In the genomic region with DNA sequence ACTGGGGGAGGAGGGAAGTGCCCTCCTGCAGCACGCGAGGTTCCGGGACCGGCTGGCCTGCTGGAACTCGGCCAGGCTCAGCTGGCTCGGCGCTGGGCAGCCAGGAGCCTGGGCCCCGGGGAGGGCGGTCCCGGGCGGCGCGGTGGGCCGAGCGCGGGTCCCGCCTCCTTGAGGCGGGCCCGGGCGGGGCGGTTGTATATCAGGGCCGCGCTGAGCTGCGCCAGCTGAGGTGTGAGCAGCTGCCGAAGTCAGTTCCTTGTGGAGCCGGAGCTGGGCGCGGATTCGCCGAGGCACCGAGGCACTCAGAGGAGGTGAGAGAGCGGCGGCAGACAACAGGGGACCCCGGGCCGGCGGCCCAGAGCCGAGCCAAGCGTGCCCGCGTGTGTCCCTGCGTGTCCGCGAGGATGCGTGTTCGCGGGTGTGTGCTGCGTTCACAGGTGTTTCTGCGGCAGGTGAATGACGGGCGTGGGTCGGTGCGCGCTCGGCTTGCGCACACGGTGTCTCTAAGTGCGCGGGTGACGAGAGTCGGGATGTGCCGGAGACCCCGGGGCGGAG, we compare ENCODE assay signal across 8 cellular contexts. TPM values are rescaled to one million over a fixed set of nuclear protein-coding genes. Genes with fewer than 3 reads are reported as not detected.
A peak's percentile ranks its signal among the peaks of the same experiment; 100 is the strongest.
DNase-seq lines count a peak whose midpoint lies in the region; ATAC-seq, FAIRE-seq and TF ChIP-seq lines count a peak whose summit lies in the region.

A gene (plus strand): TSS at position 227 of the 555 bp plus-strand sequence. CDS start 5,388 bp downstream, outside the sequence.

- peaks cover 50% of the 10 kb centered on the region for H3K4me1 ChIP-seq in A549

- peaks cover 45% of the 10 kb centered on the region for H3K4me1 Mint-ChIP-seq in activated CD4-positive, alpha-beta T cell treated with anti-CD3 and anti-CD28 coated beads for 36 hours

- H3K9me3 Mint-ChIP-seq in activated CD4-positive, alpha-beta T cell treated with anti-CD3 and anti-CD28 coated beads for 36 hours (ENCODE audit: low read depth): no peaks in the 10 kb centered on the region

- 0 out of 5 replicates have a peak, but pooled peaks of 1 of the 2 experiments have one; percentile 17 for TF ChIP-seq RAD21 in A549 (conservative IDR thresholded peaks at IDR 0.05 in 1 of 2, IDR thresholded peaks at IDR 0.05 in 1 of 2)

- FAIRE-seq in A549 (lab: Jason Lieb, UNC): no peak

- peak within 1 kb of the TSS; percentile 86 to 94 for H3K27ac ChIP-seq in A549
- peak within 1 kb of the TSS; percentile 95 for H3K27ac ChIP-seq in cingulate gyrus (ENCODE audit: low read depth, low read length)
- H3K27ac ChIP-seq in layer of hippocampus (ENCODE audit: low read depth, low read length): peak within 1 kb of the TSS; percentile 94

- POLR2A ChIA-PET in A549 (lab: Yijun Ruan, JAX): interaction anchor here (0.6 to 2.9 kb wide), 16 partner anchors 9 to 255 kb away, joined by 3 to 35 read pairs (median 4); no protein-coding TSS in a partner anchor
- POLR2A ChIA-PET in activated CD4-positive, alpha-beta T cell treated with anti-CD3 and anti-CD28 coated beads for 36 hours (lab: Charles Lee): interaction anchor here (0.6 to 1.1 kb wide), 4 partner anchors 17 to 186 kb away, joined by 3 to 7 read pairs (median 4); no protein-coding TSS in a partner anchor

- peaks cover 12% of the 10 kb centered on the region for H3K27me3 Mint-ChIP-seq in activated CD4-positive, alpha-beta T cell treated with anti-CD3 and anti-CD28 coated beads for 36 hours

- peak within 1 kb of the TSS; percentile 86 for H3K27ac Mint-ChIP-seq in activated CD4-positive, alpha-beta T cell treated with anti-CD3 and anti-CD28 coated beads for 36 hours

- peak within 1 kb of the TSS; percentile 93 for H3K4me2 ChIP-seq in A549

- TF ChIP-seq POLR2A in A549 (IDR thresholded peaks at IDR 0.05; ENCODE audit: low read length): peak; percentile 98

- TF ChIP-seq EP300 in A549 (IDR thresholded peaks at IDR 0.05): peak in 1 of 2 experiments; percentile 12; a peak in 1 of 5 replicates

- intact Hi-C loops in activated CD4-positive, alpha-beta T cell treated with anti-CD3 and anti-CD28 coated beads for 36 hours (cut with DNase I, micrococcal nuclease): loop anchor here in 1 of 2 experiments (2.0 to 5.0 kb wide), 4 partner anchors 481 to 951 kb away; a partner anchor contains a TSS

- peaks cover 18% of the 10 kb centered on the region for H3K36me3 Mint-ChIP-seq in activated CD4-positive, alpha-beta T cell treated with anti-CD3 and anti-CD28 coated beads for 36 hours (ENCODE audit: low read depth)

- H3K4me3 ChIP-seq in A549: peak within 1 kb of the TSS; percentile 86

- peak; percentile 66 to 86 for DNase-seq in A549 (ENCODE audit: low read depth in 1 of 2, low spot score in 1 of 2)
- peak; percentile 90 for DNase-seq in NCI-H446 treated with DMSO at 0.1 percent for 48 hours (lab: John Stamatoyannopoulos, UW)
- DNase-seq in activated CD4-positive, alpha-beta T cell treated with anti-CD3 and anti-CD28 coated beads for 36 hours: peak; percentile 88
- DNase-seq in stimulated activated CD4-positive, alpha-beta T cell treated with anti-CD3 and anti-CD28 coated beads, Interleukin-1b, Interleukin-23, amount 100 ng/mL, for 24 hours (ENCODE audit: low read depth in 4 of 4, low spot score in 1 of 4): peak; percentile 38 to 72 (median 54)

- H3K27me3 ChIP-seq in layer of hippocampus (ENCODE audit: control insufficient read depth, insufficient read depth, low read length): no peaks in the 10 kb centered on the region

- WGBS in A549 (ENCODE audit: missing lambda C conversion rate): 1% methylated on average over 14 of the region's 63 CpGs

- CTCF ChIA-PET in A549 (lab: Yijun Ruan, JAX): interaction anchor here (0.9 to 13.6 kb wide), 7 partner anchors 15 to 61 kb away, joined by 3 to 123 read pairs (median 3); no protein-coding TSS in a partner anchor
- CTCF ChIA-PET in activated CD4-positive, alpha-beta T cell treated with anti-CD3 and anti-CD28 coated beads for 36 hours (lab: Charles Lee): interaction anchor here (0.6 to 3.4 kb wide), 4 partner anchors 16 to 81 kb away, joined by 3 to 11 read pairs (median 3); no protein-coding TSS in a partner anchor

- H3K9me3 ChIP-seq in A549: no peaks in the 10 kb centered on the region

- ATAC-seq in A549 (peak; percentile 77 to 89), GM18868 (IDR thresholded peaks at IDR 0.05; ENCODE audit: unreplicated experiment) (peak; percentile 53), HG03342 (IDR thresholded peaks at IDR 0.05; ENCODE audit: unreplicated experiment) (peak; percentile 52)
- ATAC-seq in activated CD4-positive, alpha-beta T cell treated with anti-CD3 and anti-CD28 coated beads for 36 hours: peak; percentile 61

- peak within 1 kb of the TSS; percentile 85 for H3K4me3 Mint-ChIP-seq in activated CD4-positive, alpha-beta T cell treated with anti-CD3 and anti-CD28 coated beads for 36 hours

- TF ChIP-seq CTCF in A549 (IDR thresholded peaks at IDR 0.05): no peak

TF ChIP-seq in A549, 52 proteins besides CTCF, POLR2A, EP300 and RAD21 (continues in another document):
- TF ChIP-seq RARB (CRISPR knock-in tag; IDR thresholded peaks at IDR 0.05): no peak
- TF ChIP-seq, protein P1, sequence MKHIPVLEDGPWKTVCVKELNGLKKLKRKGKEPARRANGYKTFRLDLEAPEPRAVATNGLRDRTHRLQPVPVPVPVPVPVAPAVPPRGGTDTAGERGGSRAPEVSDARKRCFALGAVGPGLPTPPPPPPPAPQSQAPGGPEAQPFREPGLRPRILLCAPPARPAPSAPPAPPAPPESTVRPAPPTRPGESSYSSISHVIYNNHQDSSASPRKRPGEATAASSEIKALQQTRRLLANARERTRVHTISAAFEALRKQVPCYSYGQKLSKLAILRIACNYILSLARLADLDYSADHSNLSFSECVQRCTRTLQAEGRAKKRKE (CRISPR knock-in tag; IDR thresholded peaks at IDR 0.05; ENCODE audit: low read depth): no peak
- TF ChIP-seq KDM5A (IDR thresholded peaks at IDR 0.05): no peak
- TF ChIP-seq PHF8 (IDR thresholded peaks at IDR 0.05; ENCODE audit: borderline replicate concordance, low read depth): peak; percentile 22; the same call in 1 of the 2 replicates
- TF ChIP-seq KDM1A (IDR thresholded peaks at IDR 0.05; ENCODE audit: low read depth): no peak
- no peak for TF ChIP-seq HOXB5 (CRISPR knock-in tag; IDR thresholded peaks at IDR 0.05)
- TF ChIP-seq, protein P2, sequence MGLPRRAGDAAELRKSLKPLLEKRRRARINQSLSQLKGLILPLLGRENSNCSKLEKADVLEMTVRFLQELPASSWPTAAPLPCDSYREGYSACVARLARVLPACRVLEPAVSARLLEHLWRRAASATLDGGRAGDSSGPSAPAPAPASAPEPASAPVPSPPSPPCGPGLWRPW (IDR thresholded peaks at IDR 0.05): no peak
- TF ChIP-seq SMC3 (IDR thresholded peaks at IDR 0.05): peak; percentile 17; the same call in 1 of the 3 replicates
- no peak for TF ChIP-seq HEYL (CRISPR knock-in tag; IDR thresholded peaks at IDR 0.05)
- TF ChIP-seq EHF (CRISPR knock-in tag; IDR thresholded peaks at IDR 0.05): no peak
- TF ChIP-seq CBX8 (IDR thresholded peaks at IDR 0.05): no peak
- TF ChIP-seq, protein P3, sequence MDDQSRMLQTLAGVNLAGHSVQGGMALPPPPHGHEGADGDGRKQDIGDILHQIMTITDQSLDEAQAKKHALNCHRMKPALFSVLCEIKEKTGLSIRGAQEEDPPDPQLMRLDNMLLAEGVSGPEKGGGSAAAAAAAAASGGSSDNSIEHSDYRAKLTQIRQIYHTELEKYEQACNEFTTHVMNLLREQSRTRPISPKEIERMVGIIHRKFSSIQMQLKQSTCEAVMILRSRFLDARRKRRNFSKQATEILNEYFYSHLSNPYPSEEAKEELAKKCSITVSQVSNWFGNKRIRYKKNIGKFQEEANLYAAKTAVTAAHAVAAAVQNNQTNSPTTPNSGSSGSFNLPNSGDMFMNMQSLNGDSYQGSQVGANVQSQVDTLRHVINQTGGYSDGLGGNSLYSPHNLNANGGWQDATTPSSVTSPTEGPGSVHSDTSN (IDR thresholded peaks at IDR 0.05): peak; percentile 70; the same call in 1 of the 2 replicates
- TF ChIP-seq EHMT2 (IDR thresholded peaks at IDR 0.05; ENCODE audit: low read depth): no peak
- TF ChIP-seq, protein P4, sequence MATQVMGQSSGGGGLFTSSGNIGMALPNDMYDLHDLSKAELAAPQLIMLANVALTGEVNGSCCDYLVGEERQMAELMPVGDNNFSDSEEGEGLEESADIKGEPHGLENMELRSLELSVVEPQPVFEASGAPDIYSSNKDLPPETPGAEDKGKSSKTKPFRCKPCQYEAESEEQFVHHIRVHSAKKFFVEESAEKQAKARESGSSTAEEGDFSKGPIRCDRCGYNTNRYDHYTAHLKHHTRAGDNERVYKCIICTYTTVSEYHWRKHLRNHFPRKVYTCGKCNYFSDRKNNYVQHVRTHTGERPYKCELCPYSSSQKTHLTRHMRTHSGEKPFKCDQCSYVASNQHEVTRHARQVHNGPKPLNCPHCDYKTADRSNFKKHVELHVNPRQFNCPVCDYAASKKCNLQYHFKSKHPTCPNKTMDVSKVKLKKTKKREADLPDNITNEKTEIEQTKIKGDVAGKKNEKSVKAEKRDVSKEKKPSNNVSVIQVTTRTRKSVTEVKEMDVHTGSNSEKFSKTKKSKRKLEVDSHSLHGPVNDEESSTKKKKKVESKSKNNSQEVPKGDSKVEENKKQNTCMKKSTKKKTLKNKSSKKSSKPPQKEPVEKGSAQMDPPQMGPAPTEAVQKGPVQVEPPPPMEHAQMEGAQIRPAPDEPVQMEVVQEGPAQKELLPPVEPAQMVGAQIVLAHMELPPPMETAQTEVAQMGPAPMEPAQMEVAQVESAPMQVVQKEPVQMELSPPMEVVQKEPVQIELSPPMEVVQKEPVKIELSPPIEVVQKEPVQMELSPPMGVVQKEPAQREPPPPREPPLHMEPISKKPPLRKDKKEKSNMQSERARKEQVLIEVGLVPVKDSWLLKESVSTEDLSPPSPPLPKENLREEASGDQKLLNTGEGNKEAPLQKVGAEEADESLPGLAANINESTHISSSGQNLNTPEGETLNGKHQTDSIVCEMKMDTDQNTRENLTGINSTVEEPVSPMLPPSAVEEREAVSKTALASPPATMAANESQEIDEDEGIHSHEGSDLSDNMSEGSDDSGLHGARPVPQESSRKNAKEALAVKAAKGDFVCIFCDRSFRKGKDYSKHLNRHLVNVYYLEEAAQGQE (IDR thresholded peaks at IDR 0.05): no peak
- no peak for TF ChIP-seq JUNB (IDR thresholded peaks at IDR 0.05)
- peak; percentile 96 for TF ChIP-seq JUN (IDR thresholded peaks at IDR 0.05)
- no peak for TF ChIP-seq ESRRA (IDR thresholded peaks at IDR 0.05; ENCODE audit: borderline replicate concordance, low read length)
- TF ChIP-seq MAFK (IDR thresholded peaks at IDR 0.05; ENCODE audit: partially characterized antibody): no peak

RNA-seq across cellular contexts. Expression of the gene that starts here (rescaled TPM):
- polyA plus RNA-seq in A549 (2011; rRNA removed): 183 and 192 TPM in 2 replicates
- polyA plus RNA-seq in A549 (2012; cell fraction: cytosol; rRNA removed): 77.4 and 110 TPM in 2 replicates
- polyA plus RNA-seq in A549 (2012; cell fraction: nucleus; rRNA removed): 75.0 and 97.2 TPM in 2 replicates
- 118 to 137 TPM (median 130 TPM) in 3 replicates for polyA plus RNA-seq in A549 (2017; fragmentation: RNase III; extraction: RNeasy Plus Mini Kit Qiagen cat#74134 plus additional on column Dnase treatment)
- 91.6 and 101 TPM in 2 replicates for polyA minus RNA-seq in A549 (2011; rRNA and poly(A)+ RNA removed)
- total RNA-seq in activated CD4-positive, alpha-beta T cell treated with anti-CD3 and anti-CD28 coated beads for 36 hours: 10 to 100 TPM; 31.3 to 35.9 TPM

Comparison
In these comparisons a context has a peak if more than half of its experiments do, and no peak if none do; other contexts are left out.
1. Peak in every context shown above with its lines: DNase-seq, ATAC-seq, H3K4me3 ChIP-seq and H3K27ac ChIP-seq.